Comparison of ENCODE assay signal across 8 cellular contexts in genomic region chr6:53347250-53347920, GRCh38. TPM values are rescaled to one million over a fixed set of nuclear protein-coding genes. Genes with fewer than 3 reads are reported as not detected.
DNase-seq lines count a peak whose midpoint lies in the region; ATAC-seq and TF ChIP-seq lines count a peak whose summit lies in the region.

No MANE protein-coding gene starts in this region.

- H3K9me3 ChIP-seq in iPS-15b (ENCODE audit: control insufficient read depth, insufficient read depth, low read length): no peaks in the 10 kb centered on the region
- no peaks in the 10 kb centered on the region for H3K9me3 ChIP-seq in skeletal muscle tissue (ENCODE audit: control insufficient read depth in 3 of 3, low read length in 3 of 3)

- no peaks in the 10 kb centered on the region for H3K36me3 ChIP-seq in iPS-15b (ENCODE audit: control insufficient read depth, insufficient read depth, low read length)
- H3K36me3 ChIP-seq in skeletal muscle tissue (ENCODE audit: control insufficient read depth in 3 of 3, insufficient read depth in 3 of 3, low read length in 3 of 3): no peaks in the 10 kb centered on the region

- peak in 1 of 2 donors; percentile 11 for ATAC-seq in activated naive CD4-positive, alpha-beta T cell treated with anti-CD3 and anti-CD28 coated beads, Interleukin-2, amount 50 U/mL, for 72 hours

- TF ChIP-seq CTCF in HFF-Myc (IDR thresholded peaks at IDR 0.05; ENCODE audit: low read depth, low read length, missing control alignments): no peak

- H3K36me3 Mint-ChIP-seq in activated naive CD4-positive, alpha-beta T cell treated with anti-CD3 and anti-CD28 coated beads, Interleukin-2, amount 50 U/mL, for 72 hours: peaks cover 27 to 37% of the 10 kb centered on the region in 2 donors

- H3K4me3 ChIP-seq in HFF-Myc (replicated peaks; ENCODE audit: low read depth, low read length) (peak overlapping the region; percentile 76), iPS-15b (ENCODE audit: low read depth, low read length) (peak overlapping the region; percentile 84), skeletal muscle tissue (ENCODE audit: low read length in 3 of 3) (peak overlapping the region; percentile 74 to 78 (median 78))

- H3K9ac ChIP-seq in iPS-15b (ENCODE audit: low read depth, low read length) (no peak overlapping the region), skeletal muscle tissue (ENCODE audit: low read depth in 1 of 3, low read length in 3 of 3) (peak overlapping the region; percentile 20 to 79 (median 54))

- peak overlapping the region; percentile 93 for H3K27ac ChIP-seq in skeletal muscle tissue (ENCODE audit: low read depth, low read length)

- H3K9me3 Mint-ChIP-seq in activated naive CD4-positive, alpha-beta T cell treated with anti-CD3 and anti-CD28 coated beads, Interleukin-2, amount 50 U/mL, for 72 hours: no peaks in the 10 kb centered on the region

- H3K4me1 ChIP-seq in iPS-15b (ENCODE audit: control insufficient read depth, insufficient read depth, low read length) (peaks cover 12% of the 10 kb centered on the region), skeletal muscle tissue (ENCODE audit: control insufficient read depth in 3 of 3, insufficient read depth in 3 of 3, low read length in 3 of 3) (peaks cover 0 to 9% (median 6%) of the 10 kb centered on the region in 3 donors)

- peaks cover 20% of the 10 kb centered on the region for H3K27me3 ChIP-seq in iPS-15b (ENCODE audit: control insufficient read depth, insufficient read depth, low read length)
- H3K27me3 ChIP-seq in skeletal muscle tissue (ENCODE audit: control insufficient read depth in 3 of 3, insufficient read depth in 3 of 3, low read length in 3 of 3): peaks cover 0 to 22% (median 10%) of the 10 kb centered on the region in 3 donors

- DNase-seq in NCI-H524 (lab: John Stamatoyannopoulos, UW) (peak; percentile 22 to 34), NCI-H524 treated with DMSO at 0.1 percent for 48 hours (lab: John Stamatoyannopoulos, UW) (no peak), HFF-Myc (ENCODE audit: extremely low read depth, low read depth) (no peak), NCI-H345 (lab: John Stamatoyannopoulos, UW) (peak; percentile 39), GM19240 (ENCODE audit: insufficient read length, low spot score) (no peak)
- DNase-seq in activated naive CD4-positive, alpha-beta T cell treated with anti-CD3 and anti-CD28 coated beads, Interleukin-2, amount 50 U/mL, for 72 hours (ENCODE audit: low spot score in 2 of 2): no peak

- peak overlapping the region; percentile 90 to 95 for H3K27ac Mint-ChIP-seq in activated naive CD4-positive, alpha-beta T cell treated with anti-CD3 and anti-CD28 coated beads, Interleukin-2, amount 50 U/mL, for 72 hours

RNA-seq across cellular contexts. Expression of gene ELOVL5, which starts 1.4 kb away (rescaled TPM):
- 100 to 1,000 TPM in 1 of 2 donors, 10 to 100 TPM in 1; 84.6 to 134 TPM for total RNA-seq in activated naive CD4-positive, alpha-beta T cell treated with anti-CD3 and anti-CD28 coated beads, Interleukin-2, amount 50 U/mL, for 72 hours
- 30.3 TPM for total RNA-seq in skeletal muscle tissue

Comparison
In these comparisons a context has a peak if more than half of its experiments do, and no peak if none do; other contexts are left out.
1. DNase-seq: peak in NCI-H524 (2 of 2) and NCI-H345 (single experiment); none in NCI-H524 treated with DMSO at 0.1 percent for 48 hours (single experiment), HFF-Myc (single experiment), activated naive CD4-positive, alpha-beta T cell treated with anti-CD3 and anti-CD28 coated beads, Interleukin-2, amount 50 U/mL, for 72 hours (0 of 2) and GM19240 (single experiment).
2. Peak in every context shown above with its lines, with median percentiles within 50 percentile points of each other: H3K4me3 ChIP-seq.